In the genomic region with DNA sequence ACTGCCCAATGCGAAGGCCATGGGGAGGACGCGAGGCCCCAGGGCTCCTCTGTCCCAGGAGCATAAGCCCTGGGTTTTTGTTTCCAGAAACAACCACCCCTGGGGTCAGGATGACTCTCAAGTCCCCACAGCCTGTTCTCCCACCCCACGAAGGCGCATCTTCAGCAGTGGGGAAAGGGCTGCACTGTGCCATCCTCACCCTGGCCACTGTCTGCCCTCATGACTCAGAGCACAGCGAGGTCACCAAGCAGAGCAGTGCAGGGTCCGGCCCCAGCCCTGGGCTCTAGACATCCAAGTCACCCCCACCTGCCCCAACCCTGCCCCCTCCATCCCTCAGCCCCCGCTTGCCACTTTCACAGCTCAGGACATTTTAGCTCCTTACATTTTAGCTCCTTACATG, we compare ENCODE assay signal across 2 cellular contexts.
TF ChIP-seq lines count a peak whose summit lies in the region.

No MANE protein-coding gene starts in this region.

TF ChIP-seq in IMR-90, 13 proteins besides CTCF, POLR2A, EP300 and RAD21:
- TF ChIP-seq FOS (IDR thresholded peaks at IDR 0.05; ENCODE audit: low read depth, low read length) (no peak), MXI1 (IDR thresholded peaks at IDR 0.05; ENCODE audit: borderline replicate concordance, low read depth, low read length) (no peak), MAZ (IDR thresholded peaks at IDR 0.05; ENCODE audit: borderline replicate concordance, low read depth, low read length) (no peak), MAFK (IDR thresholded peaks at IDR 0.05; ENCODE audit: low read depth, low read length) (no peak), NFE2L2 (IDR thresholded peaks at IDR 0.05; ENCODE audit: low read depth, low read length) (no peak), RFX5 (IDR thresholded peaks at IDR 0.05; ENCODE audit: low read depth, low read length) (no peak), BHLHE40 (IDR thresholded peaks at IDR 0.05; ENCODE audit: low read depth, low read length) (no peak), CHD1 (IDR thresholded peaks at IDR 0.05; ENCODE audit: low read depth, low read length) (no peak), CEBPB (IDR thresholded peaks at IDR 0.05; ENCODE audit: low read depth, low read length) (no peak), RCOR1 (IDR thresholded peaks at IDR 0.05; ENCODE audit: insufficient replicate concordance, low read length) (no peak), SMC3 (IDR thresholded peaks at IDR 0.05; ENCODE audit: low read depth, low read length) (no peak)
- TF ChIP-seq, protein P1, sequence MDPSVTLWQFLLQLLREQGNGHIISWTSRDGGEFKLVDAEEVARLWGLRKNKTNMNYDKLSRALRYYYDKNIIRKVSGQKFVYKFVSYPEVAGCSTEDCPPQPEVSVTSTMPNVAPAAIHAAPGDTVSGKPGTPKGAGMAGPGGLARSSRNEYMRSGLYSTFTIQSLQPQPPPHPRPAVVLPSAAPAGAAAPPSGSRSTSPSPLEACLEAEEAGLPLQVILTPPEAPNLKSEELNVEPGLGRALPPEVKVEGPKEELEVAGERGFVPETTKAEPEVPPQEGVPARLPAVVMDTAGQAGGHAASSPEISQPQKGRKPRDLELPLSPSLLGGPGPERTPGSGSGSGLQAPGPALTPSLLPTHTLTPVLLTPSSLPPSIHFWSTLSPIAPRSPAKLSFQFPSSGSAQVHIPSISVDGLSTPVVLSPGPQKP (IDR thresholded peaks at IDR 0.05; ENCODE audit: borderline replicate concordance, low read depth, low read length): no peak
- TF ChIP-seq, protein P2, sequence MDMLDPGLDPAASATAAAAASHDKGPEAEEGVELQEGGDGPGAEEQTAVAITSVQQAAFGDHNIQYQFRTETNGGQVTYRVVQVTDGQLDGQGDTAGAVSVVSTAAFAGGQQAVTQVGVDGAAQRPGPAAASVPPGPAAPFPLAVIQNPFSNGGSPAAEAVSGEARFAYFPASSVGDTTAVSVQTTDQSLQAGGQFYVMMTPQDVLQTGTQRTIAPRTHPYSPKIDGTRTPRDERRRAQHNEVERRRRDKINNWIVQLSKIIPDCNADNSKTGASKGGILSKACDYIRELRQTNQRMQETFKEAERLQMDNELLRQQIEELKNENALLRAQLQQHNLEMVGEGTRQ (IDR thresholded peaks at IDR 0.05; ENCODE audit: low read depth, low read length): no peak

TF ChIP-seq in H1, 55 proteins besides CTCF, POLR2A, EP300 and RAD21:
- TF ChIP-seq, protein P3, sequence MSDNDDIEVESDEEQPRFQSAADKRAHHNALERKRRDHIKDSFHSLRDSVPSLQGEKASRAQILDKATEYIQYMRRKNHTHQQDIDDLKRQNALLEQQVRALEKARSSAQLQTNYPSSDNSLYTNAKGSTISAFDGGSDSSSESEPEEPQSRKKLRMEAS (IDR thresholded peaks at IDR 0.05): no peak
- TF ChIP-seq EGR1 (IDR thresholded peaks at IDR 0.05; ENCODE audit: borderline replicate concordance, low read depth, low read length): no peak
- no peak for TF ChIP-seq PHF8 (conservative IDR thresholded peaks at IDR 0.05; ENCODE audit: low read depth, low read length)
- TF ChIP-seq SUZ12 (IDR thresholded peaks at IDR 0.05; ENCODE audit: low read length): no peak
- TF ChIP-seq SRF (IDR thresholded peaks at IDR 0.05; ENCODE audit: low read depth, low read length): no peak
- TF ChIP-seq, protein P4, sequence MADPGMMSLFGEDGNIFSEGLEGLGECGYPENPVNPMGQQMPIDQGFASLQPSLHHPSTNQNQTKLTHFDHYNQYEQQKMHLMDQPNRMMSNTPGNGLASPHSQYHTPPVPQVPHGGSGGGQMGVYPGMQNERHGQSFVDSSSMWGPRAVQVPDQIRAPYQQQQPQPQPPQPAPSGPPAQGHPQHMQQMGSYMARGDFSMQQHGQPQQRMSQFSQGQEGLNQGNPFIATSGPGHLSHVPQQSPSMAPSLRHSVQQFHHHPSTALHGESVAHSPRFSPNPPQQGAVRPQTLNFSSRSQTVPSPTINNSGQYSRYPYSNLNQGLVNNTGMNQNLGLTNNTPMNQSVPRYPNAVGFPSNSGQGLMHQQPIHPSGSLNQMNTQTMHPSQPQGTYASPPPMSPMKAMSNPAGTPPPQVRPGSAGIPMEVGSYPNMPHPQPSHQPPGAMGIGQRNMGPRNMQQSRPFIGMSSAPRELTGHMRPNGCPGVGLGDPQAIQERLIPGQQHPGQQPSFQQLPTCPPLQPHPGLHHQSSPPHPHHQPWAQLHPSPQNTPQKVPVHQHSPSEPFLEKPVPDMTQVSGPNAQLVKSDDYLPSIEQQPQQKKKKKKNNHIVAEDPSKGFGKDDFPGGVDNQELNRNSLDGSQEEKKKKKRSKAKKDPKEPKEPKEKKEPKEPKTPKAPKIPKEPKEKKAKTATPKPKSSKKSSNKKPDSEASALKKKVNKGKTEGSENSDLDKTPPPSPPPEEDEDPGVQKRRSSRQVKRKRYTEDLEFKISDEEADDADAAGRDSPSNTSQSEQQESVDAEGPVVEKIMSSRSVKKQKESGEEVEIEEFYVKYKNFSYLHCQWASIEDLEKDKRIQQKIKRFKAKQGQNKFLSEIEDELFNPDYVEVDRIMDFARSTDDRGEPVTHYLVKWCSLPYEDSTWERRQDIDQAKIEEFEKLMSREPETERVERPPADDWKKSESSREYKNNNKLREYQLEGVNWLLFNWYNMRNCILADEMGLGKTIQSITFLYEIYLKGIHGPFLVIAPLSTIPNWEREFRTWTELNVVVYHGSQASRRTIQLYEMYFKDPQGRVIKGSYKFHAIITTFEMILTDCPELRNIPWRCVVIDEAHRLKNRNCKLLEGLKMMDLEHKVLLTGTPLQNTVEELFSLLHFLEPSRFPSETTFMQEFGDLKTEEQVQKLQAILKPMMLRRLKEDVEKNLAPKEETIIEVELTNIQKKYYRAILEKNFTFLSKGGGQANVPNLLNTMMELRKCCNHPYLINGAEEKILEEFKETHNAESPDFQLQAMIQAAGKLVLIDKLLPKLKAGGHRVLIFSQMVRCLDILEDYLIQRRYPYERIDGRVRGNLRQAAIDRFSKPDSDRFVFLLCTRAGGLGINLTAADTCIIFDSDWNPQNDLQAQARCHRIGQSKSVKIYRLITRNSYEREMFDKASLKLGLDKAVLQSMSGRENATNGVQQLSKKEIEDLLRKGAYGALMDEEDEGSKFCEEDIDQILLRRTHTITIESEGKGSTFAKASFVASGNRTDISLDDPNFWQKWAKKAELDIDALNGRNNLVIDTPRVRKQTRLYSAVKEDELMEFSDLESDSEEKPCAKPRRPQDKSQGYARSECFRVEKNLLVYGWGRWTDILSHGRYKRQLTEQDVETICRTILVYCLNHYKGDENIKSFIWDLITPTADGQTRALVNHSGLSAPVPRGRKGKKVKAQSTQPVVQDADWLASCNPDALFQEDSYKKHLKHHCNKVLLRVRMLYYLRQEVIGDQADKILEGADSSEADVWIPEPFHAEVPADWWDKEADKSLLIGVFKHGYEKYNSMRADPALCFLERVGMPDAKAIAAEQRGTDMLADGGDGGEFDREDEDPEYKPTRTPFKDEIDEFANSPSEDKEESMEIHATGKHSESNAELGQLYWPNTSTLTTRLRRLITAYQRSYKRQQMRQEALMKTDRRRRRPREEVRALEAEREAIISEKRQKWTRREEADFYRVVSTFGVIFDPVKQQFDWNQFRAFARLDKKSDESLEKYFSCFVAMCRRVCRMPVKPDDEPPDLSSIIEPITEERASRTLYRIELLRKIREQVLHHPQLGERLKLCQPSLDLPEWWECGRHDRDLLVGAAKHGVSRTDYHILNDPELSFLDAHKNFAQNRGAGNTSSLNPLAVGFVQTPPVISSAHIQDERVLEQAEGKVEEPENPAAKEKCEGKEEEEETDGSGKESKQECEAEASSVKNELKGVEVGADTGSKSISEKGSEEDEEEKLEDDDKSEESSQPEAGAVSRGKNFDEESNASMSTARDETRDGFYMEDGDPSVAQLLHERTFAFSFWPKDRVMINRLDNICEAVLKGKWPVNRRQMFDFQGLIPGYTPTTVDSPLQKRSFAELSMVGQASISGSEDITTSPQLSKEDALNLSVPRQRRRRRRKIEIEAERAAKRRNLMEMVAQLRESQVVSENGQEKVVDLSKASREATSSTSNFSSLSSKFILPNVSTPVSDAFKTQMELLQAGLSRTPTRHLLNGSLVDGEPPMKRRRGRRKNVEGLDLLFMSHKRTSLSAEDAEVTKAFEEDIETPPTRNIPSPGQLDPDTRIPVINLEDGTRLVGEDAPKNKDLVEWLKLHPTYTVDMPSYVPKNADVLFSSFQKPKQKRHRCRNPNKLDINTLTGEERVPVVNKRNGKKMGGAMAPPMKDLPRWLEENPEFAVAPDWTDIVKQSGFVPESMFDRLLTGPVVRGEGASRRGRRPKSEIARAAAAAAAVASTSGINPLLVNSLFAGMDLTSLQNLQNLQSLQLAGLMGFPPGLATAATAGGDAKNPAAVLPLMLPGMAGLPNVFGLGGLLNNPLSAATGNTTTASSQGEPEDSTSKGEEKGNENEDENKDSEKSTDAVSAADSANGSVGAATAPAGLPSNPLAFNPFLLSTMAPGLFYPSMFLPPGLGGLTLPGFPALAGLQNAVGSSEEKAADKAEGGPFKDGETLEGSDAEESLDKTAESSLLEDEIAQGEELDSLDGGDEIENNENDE (IDR thresholded peaks at IDR 0.05; ENCODE audit: insufficient replicate concordance, low read length): no peak
